ENCODE assay signal across 1 cellular context in genomic region chr14:75295491-75296338, GRCh38.
A peak's percentile ranks its signal among the peaks of the same experiment; 100 is the strongest.
TF ChIP-seq lines count a peak whose summit lies in the region.

No MANE protein-coding gene starts in this region.

TF ChIP-seq in K562, 482 proteins besides CTCF, POLR2A, EP300 and RAD21 (continued from another document and continues in another):
- no peak for TF ChIP-seq CEBPZ (IDR thresholded peaks at IDR 0.05; ENCODE audit: borderline replicate concordance, low read depth, low read length)
- TF ChIP-seq BRD9 (IDR thresholded peaks at IDR 0.05; ENCODE audit: low read depth, partially characterized antibody), result peak; percentile 96
- TF ChIP-seq RB1 (IDR thresholded peaks at IDR 0.05; ENCODE audit: low read depth), result no peak
- no peak for TF ChIP-seq ZBTB2 (IDR thresholded peaks at IDR 0.05)
- no peak for TF ChIP-seq NFATC3 (IDR thresholded peaks at IDR 0.05)
- no peak for TF ChIP-seq ZNF143 (CRISPR knock-in tag; IDR thresholded peaks at IDR 0.05)
- TF ChIP-seq ZC3H11A (IDR thresholded peaks at IDR 0.05; ENCODE audit: low read depth, low read length), result no peak
- no peak for TF ChIP-seq PHTF2 (CRISPR knock-in tag; IDR thresholded peaks at IDR 0.05)
- TF ChIP-seq TCF7 (IDR thresholded peaks at IDR 0.05; ENCODE audit: borderline replicate concordance), result no peak
- TF ChIP-seq L3MBTL2 (IDR thresholded peaks at IDR 0.05), result peak; percentile 44
- no peak for TF ChIP-seq THRB (CRISPR knock-in tag; conservative IDR thresholded peaks at IDR 0.05)
- TF ChIP-seq GABPB2 (CRISPR knock-in tag; conservative IDR thresholded peaks at IDR 0.05), result no peak
- TF ChIP-seq ILK (tag; IDR thresholded peaks at IDR 0.05; ENCODE audit: borderline replicate concordance, low read depth), result no peak
- TF ChIP-seq ZNF592 (IDR thresholded peaks at IDR 0.05), result 0 out of 2 replicates have a peak, but pooled peaks have one; percentile 50
- TF ChIP-seq E4F1 (CRISPR knock-in tag; IDR thresholded peaks at IDR 0.05; ENCODE audit: borderline replicate concordance), result no peak
- no peak for TF ChIP-seq ZNF311 (CRISPR knock-in tag; IDR thresholded peaks at IDR 0.05)
- no peak for TF ChIP-seq ATF1 (CRISPR knock-in tag; IDR thresholded peaks at IDR 0.05)
- TF ChIP-seq ATF1 (tag; IDR thresholded peaks at IDR 0.05), result peak; percentile 22; the same call in 1 of the 2 replicates
- TF ChIP-seq XRCC4 (IDR thresholded peaks at IDR 0.05; ENCODE audit: extremely low read depth, insufficient read depth, insufficient read length), result no peak
- TF ChIP-seq ZNF75A (CRISPR knock-in tag; IDR thresholded peaks at IDR 0.05), result no peak
- no peak for TF ChIP-seq FOXP4 (CRISPR knock-in tag; IDR thresholded peaks at IDR 0.05; ENCODE audit: borderline replicate concordance)
- no peak for TF ChIP-seq MEF2D (tag; conservative IDR thresholded peaks at IDR 0.05; ENCODE audit: low read depth)
- TF ChIP-seq CREM (IDR thresholded peaks at IDR 0.05; ENCODE audit: low read depth), result no peak
- no peak for TF ChIP-seq PML (IDR thresholded peaks at IDR 0.05; ENCODE audit: low read length)
- TF ChIP-seq KAT8 (IDR thresholded peaks at IDR 0.05; ENCODE audit: low read depth), result no peak
- TF ChIP-seq ZBTB7A (IDR thresholded peaks at IDR 0.05; ENCODE audit: borderline replicate concordance, control insufficient read depth, low read depth, low read length), result peak; percentile 99
- TF ChIP-seq TEAD1 (CRISPR knock-in tag; IDR thresholded peaks at IDR 0.05), result 0 out of 4 replicates have a peak, but pooled peaks of 1 of the 2 experiments have one; percentile 39
- TF ChIP-seq USF1 (CRISPR knock-in tag; IDR thresholded peaks at IDR 0.05), result no peak
- no peak for TF ChIP-seq ID3 (CRISPR knock-in tag; IDR thresholded peaks at IDR 0.05)
- TF ChIP-seq ID3 (tag; IDR thresholded peaks at IDR 0.05), result no peak
- TF ChIP-seq ZNF699 (CRISPR knock-in tag; IDR thresholded peaks at IDR 0.05; ENCODE audit: insufficient replicate concordance), result no peak
- TF ChIP-seq ATF3 (IDR thresholded peaks at IDR 0.05), result no peak
- no peak for TF ChIP-seq ATF3 (CRISPR knock-in tag; conservative IDR thresholded peaks at IDR 0.05)
- TF ChIP-seq ZMIZ1 (IDR thresholded peaks at IDR 0.05; ENCODE audit: low read depth in 2 of 2, low read length in 2 of 2), result no peak
- TF ChIP-seq BACH1 (tag; IDR thresholded peaks at IDR 0.05), result no peak
- no peak for TF ChIP-seq ZBTB17 (CRISPR knock-in tag; IDR thresholded peaks at IDR 0.05)
- TF ChIP-seq DEAF1 (CRISPR knock-in tag; IDR thresholded peaks at IDR 0.05), result peak; percentile 83
